Comparison of ENCODE assay signal across 1 cellular context in the genomic region with DNA sequence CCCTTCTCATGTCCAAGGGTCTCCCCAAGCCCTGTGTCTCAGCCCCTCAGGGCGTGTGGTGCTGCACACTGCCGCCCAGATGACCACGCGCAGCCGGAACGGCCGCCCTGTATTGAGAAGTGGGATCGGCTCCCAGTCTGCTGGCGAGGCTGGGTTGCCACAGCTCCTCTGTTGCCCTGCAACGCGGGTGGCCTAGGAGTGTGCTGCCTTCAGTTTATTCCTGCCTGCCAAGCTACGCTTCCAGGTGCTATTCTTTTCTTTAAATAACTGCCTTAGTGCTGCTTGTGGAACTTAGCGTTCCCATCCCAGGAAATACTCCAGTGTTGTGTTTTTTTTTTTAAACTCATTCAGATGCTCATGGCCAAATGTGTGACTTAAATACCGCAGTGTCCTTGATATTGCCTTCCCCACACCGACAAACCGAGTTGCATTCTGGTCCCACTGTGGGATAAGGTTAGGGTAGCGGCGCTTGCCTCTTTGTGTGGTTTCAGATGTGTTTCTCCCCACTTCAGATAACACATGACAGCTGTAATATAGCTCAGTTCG.
TF ChIP-seq lines count a peak whose summit lies in the region.

No MANE protein-coding gene starts in this region.

TF ChIP-seq in H1, 55 proteins besides CTCF, POLR2A, EP300 and RAD21:
- TF ChIP-seq RXRA (IDR thresholded peaks at IDR 0.05; ENCODE audit: insufficient read depth, low read depth, low read length) (no peak), CREB1 (IDR thresholded peaks at IDR 0.05) (no peak), FOSL1 (IDR thresholded peaks at IDR 0.05; ENCODE audit: insufficient read depth, low read depth, low read length) (no peak), RBBP5 (IDR thresholded peaks at IDR 0.05; ENCODE audit: borderline replicate concordance, low read depth, low read length) (no peak), RNF2 (IDR thresholded peaks at IDR 0.05; ENCODE audit: borderline replicate concordance, low read depth, low read length, missing control alignments, poor library complexity, severe bottlenecking) (no peak), SIN3A (conservative IDR thresholded peaks at IDR 0.05 in 1 of 2, IDR thresholded peaks at IDR 0.05 in 1 of 2; ENCODE audit: low read depth in 1 of 2, low read length in 2 of 2) (no peak)
